Comparison of ENCODE assay signal across 9 cellular contexts in the genomic region with DNA sequence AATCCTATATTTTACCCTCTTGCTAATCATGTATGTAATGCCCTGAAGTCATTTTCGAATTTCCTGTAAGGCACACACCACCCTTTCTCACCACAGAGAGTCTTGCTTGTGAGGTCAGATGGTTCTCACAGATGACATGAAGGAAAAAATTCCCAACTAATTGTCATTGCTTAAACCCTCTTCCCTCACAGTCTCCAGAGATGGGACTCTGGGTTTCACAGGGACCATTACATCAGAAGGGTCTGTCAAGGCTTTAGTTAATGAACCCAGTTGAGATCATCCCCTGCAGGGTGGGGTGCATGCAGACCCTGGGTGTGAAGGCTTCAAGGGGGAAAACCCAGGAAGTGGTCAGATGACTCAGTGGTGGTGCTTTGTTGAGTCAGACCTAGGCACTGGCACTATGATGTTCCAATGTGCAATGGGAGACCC.
DNase-seq lines count a peak whose midpoint lies in the region; ATAC-seq, FAIRE-seq and TF ChIP-seq lines count a peak whose summit lies in the region.
"Had no signal": no experiment of that assay in that cellular context is flagged by ENCODE, and none has a peak within 500 bp of the region (broad histone marks: within the 10 kb centered on the region; RNA-seq: fewer than 3 reads in every experiment).

No MANE protein-coding gene starts in this region.

- ATAC-seq in HG03442 (IDR thresholded peaks at IDR 0.05; ENCODE audit: unreplicated experiment) (peak; percentile 96), body of pancreas (no peak)

- FAIRE-seq in astrocyte (lab: Jason Lieb, UNC) = no peak

- TF ChIP-seq POLR2A in body of pancreas (IDR thresholded peaks at IDR 0.05) = no peak

- H3K27ac Mint-ChIP-seq in astrocyte (ENCODE audit: unreplicated experiment) = peak overlapping the region; percentile 43

- no peaks in the 10 kb centered on the region for H3K27me3 Mint-ChIP-seq in astrocyte (ENCODE audit: low read depth, unreplicated experiment)
- H3K27me3 Mint-ChIP-seq: activated naive CD4-positive, alpha-beta T cell treated with anti-CD3 and anti-CD28 coated beads, Interleukin-2, amount 50 U/mL, for 24 hours had no signal

- DNase-seq in activated gamma-delta T cell treated with Interleukin-2 at 50 U/mL for 16 hours (peak; percentile 18), activated gamma-delta T cell (lab: John Stamatoyannopoulos, UW) (no peak), astrocyte (ENCODE audit: low read depth) (peak; percentile 75), body of pancreas (no peak), NCI-H345 (lab: John Stamatoyannopoulos, UW) (no peak), anterior cingulate cortex (lab: John Stamatoyannopoulos, UW) (no peak)
- DNase-seq in stimulated activated CD8-positive, alpha-beta memory T cell treated with anti-CD3 and anti-CD28 coated beads, Interleukin-15, amount 100 ng/mL, for 48 hours (ENCODE audit: low read depth in 2 of 2) = peak; percentile 53 to 69

- H3K27ac ChIP-seq in astrocyte (ENCODE audit: low read depth, low read length) (peak overlapping the region; percentile 39), body of pancreas (no peak overlapping the region)

- TF ChIP-seq CTCF in astrocyte (IDR thresholded peaks at IDR 0.05; ENCODE audit: insufficient read depth, low read depth, low read length) (no peak), body of pancreas (IDR thresholded peaks at IDR 0.05) (no peak)

- peaks cover 12% of the 10 kb centered on the region for H3K4me1 Mint-ChIP-seq in astrocyte (ENCODE audit: low read depth, unreplicated experiment)

- H3K27me3 ChIP-seq in astrocyte (ENCODE audit: insufficient read depth, low read length) (no peaks in the 10 kb centered on the region), body of pancreas (no peaks in the 10 kb centered on the region)

- no peaks in the 10 kb centered on the region for H3K36me3 Mint-ChIP-seq in astrocyte (ENCODE audit: low read depth, unreplicated experiment)
- H3K36me3 Mint-ChIP-seq: activated naive CD4-positive, alpha-beta T cell treated with anti-CD3 and anti-CD28 coated beads, Interleukin-2, amount 50 U/mL, for 24 hours had no signal

- no peak overlapping the region for H2AFZ ChIP-seq in astrocyte (ENCODE audit: low read depth, low read length)

- intact Hi-C loops in body of pancreas (cut with DNase I) = no loop called here

- H3K79me2 ChIP-seq in astrocyte (ENCODE audit: insufficient read depth, low read length) = no peaks in the 10 kb centered on the region

- H3K4me3 Mint-ChIP-seq in astrocyte (ENCODE audit: unreplicated experiment) = no peak overlapping the region
- H3K4me3 Mint-ChIP-seq: activated naive CD4-positive, alpha-beta T cell treated with anti-CD3 and anti-CD28 coated beads, Interleukin-2, amount 50 U/mL, for 24 hours had no signal

- no peaks in the 10 kb centered on the region for H4K20me1 ChIP-seq in astrocyte (ENCODE audit: insufficient read depth, low read length)

- peak overlapping the region; percentile 34 for H3K4me2 ChIP-seq in astrocyte (ENCODE audit: low read length)

- H3K36me3 ChIP-seq in astrocyte (ENCODE audit: insufficient read depth, low read length) = no peaks in the 10 kb centered on the region
- H3K36me3 ChIP-seq in body of pancreas (replicated peaks in 1 of 2; ENCODE audit: insufficient read depth in 1 of 2, low read depth in 2 of 2) = no peaks in the 10 kb centered on the region

- H3K4me3 ChIP-seq in astrocyte (ENCODE audit: insufficient read depth, low read depth, low read length) (no peak overlapping the region), body of pancreas (no peak overlapping the region)

- 33 to 56% methylated on average over 1 of the region's 1 CpG for WGBS in body of pancreas, 2 donors

- H3K9me3 Mint-ChIP-seq in astrocyte (ENCODE audit: unreplicated experiment) = peaks cover 4% of the 10 kb centered on the region
- H3K9me3 Mint-ChIP-seq: activated naive CD4-positive, alpha-beta T cell treated with anti-CD3 and anti-CD28 coated beads, Interleukin-2, amount 50 U/mL, for 24 hours had no signal

- peaks cover 4% of the 10 kb centered on the region for H3K4me1 ChIP-seq in astrocyte (ENCODE audit: insufficient read depth, low read length)
- no peaks in the 10 kb centered on the region for H3K4me1 ChIP-seq in body of pancreas

- H3K9ac ChIP-seq in astrocyte (ENCODE audit: low read length) = no peak overlapping the region

- H3K9me3 ChIP-seq in astrocyte (ENCODE audit: insufficient read depth, low read depth, low read length) (no peaks in the 10 kb centered on the region), body of pancreas (no peaks in the 10 kb centered on the region)

Comparison
In these comparisons a context has a peak if more than half of its experiments do, and no peak if none do; other contexts are left out.
1. DNase-seq: peak in activated gamma-delta T cell treated with Interleukin-2 at 50 U/mL for 16 hours (single experiment), astrocyte (single experiment) and stimulated activated CD8-positive, alpha-beta memory T cell treated with anti-CD3 and anti-CD28 coated beads, Interleukin-15, amount 100 ng/mL, for 48 hours (2 of 2); none in activated gamma-delta T cell (single experiment), body of pancreas (0 of 4), NCI-H345 (single experiment) and anterior cingulate cortex (0 of 58).